Comparison of ENCODE assay signal across 15 cellular contexts in the genomic region with DNA sequence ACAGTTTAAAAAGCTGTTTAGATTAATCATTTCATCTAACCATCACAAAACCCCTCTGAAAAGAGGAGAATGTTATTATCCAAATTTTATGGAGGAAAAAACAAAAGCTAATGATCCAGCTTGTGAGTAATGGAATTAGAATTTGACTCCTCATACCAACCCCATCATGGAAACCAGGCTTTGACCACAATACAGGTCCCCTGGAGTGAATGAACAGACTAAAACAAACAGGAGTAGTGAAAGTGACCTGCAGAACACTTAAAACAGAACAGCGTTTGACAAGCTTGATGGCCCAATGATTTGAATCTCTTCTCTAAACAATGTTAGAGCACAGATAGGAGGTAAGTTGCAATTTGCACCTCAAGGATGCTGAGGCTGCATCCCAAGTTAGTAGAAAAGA.
A peak's percentile ranks its signal among the peaks of the same experiment; 100 is the strongest.
DNase-seq lines count a peak whose midpoint lies in the region; ATAC-seq and TF ChIP-seq lines count a peak whose summit lies in the region.
"Had no signal": no experiment of that assay in that cellular context is flagged by ENCODE, and none has a peak within 500 bp of the region (broad histone marks: within the 10 kb centered on the region; RNA-seq: fewer than 3 reads in every experiment).

No MANE protein-coding gene starts in this region.

- no peak overlapping the region for H3K4me3 ChIP-seq in neural progenitor cell

- H3K9me3 ChIP-seq in neural progenitor cell (ENCODE audit: low read depth) = no peaks in the 10 kb centered on the region

- H3K36me3 ChIP-seq in neural progenitor cell = peaks cover 5% of the 10 kb centered on the region

- H3K27me3 Mint-ChIP-seq in chondrocyte (ENCODE audit: low read depth) (no peaks in the 10 kb centered on the region), neural progenitor cell (ENCODE audit: insufficient read depth, low read depth) (no peaks in the 10 kb centered on the region)
- H3K27me3 Mint-ChIP-seq in naive thymus-derived CD8-positive, alpha-beta T cell = peaks cover 0 to 2% (median 1%) of the 10 kb centered on the region in 5 donors

- peaks cover 56% of the 10 kb centered on the region for H3K4me1 Mint-ChIP-seq in chondrocyte (ENCODE audit: low read depth)
- H3K4me1 Mint-ChIP-seq in neural progenitor cell = peaks cover 10% of the 10 kb centered on the region
- H3K4me1 Mint-ChIP-seq in naive thymus-derived CD8-positive, alpha-beta T cell = no peaks in the 10 kb centered on the region

- ATAC-seq in naive thymus-derived CD8-positive, alpha-beta T cell = no peak
- no peak for ATAC-seq in HG03342 (IDR thresholded peaks at IDR 0.05; ENCODE audit: unreplicated experiment)

- H3K27me3 ChIP-seq in neural progenitor cell = no peaks in the 10 kb centered on the region

- POLR2A ChIA-PET in naive thymus-derived CD8-positive, alpha-beta T cell (lab: Charles Lee) = no interaction called here

- H3K27ac Mint-ChIP-seq in chondrocyte (ENCODE audit: unreplicated experiment) (peak overlapping the region; percentile 80), neural progenitor cell (no peak overlapping the region)
- H3K27ac Mint-ChIP-seq in naive thymus-derived CD8-positive, alpha-beta T cell = no peak overlapping the region
- H3K27ac Mint-ChIP-seq: nephron had no signal

- H3K4me3 Mint-ChIP-seq in chondrocyte (ENCODE audit: unreplicated experiment) (no peak overlapping the region), neural progenitor cell (no peak overlapping the region)
- H3K4me3 Mint-ChIP-seq in naive thymus-derived CD8-positive, alpha-beta T cell = no peak overlapping the region
- H3K4me3 Mint-ChIP-seq: nephron had no signal

- H4K20me1 ChIP-seq in neural progenitor cell (ENCODE audit: low read depth) = no peaks in the 10 kb centered on the region

- H3F3A ChIP-seq in neural progenitor cell (ENCODE audit: low read depth) = no peaks in the 10 kb centered on the region

- TF ChIP-seq CTCF in chondrocyte (IDR thresholded peaks at IDR 0.05) (no peak), neural progenitor cell (IDR thresholded peaks at IDR 0.05) (no peak)

- H3K79me2 ChIP-seq in neural progenitor cell (ENCODE audit: low read depth) = no peaks in the 10 kb centered on the region

- peaks cover 11% of the 10 kb centered on the region for H3K36me3 Mint-ChIP-seq in chondrocyte (ENCODE audit: low read depth)
- H3K36me3 Mint-ChIP-seq in neural progenitor cell = no peaks in the 10 kb centered on the region
- H3K36me3 Mint-ChIP-seq in naive thymus-derived CD8-positive, alpha-beta T cell = peaks cover 0 to 5% (median 0%) of the 10 kb centered on the region in 3 donors

- H3K4me2 ChIP-seq in neural progenitor cell = no peak overlapping the region
- H3K4me2 ChIP-seq: KMS-11 had no signal

- H3K4me1 ChIP-seq in neural progenitor cell = no peaks in the 10 kb centered on the region

- H3K9me3 Mint-ChIP-seq in chondrocyte (ENCODE audit: low read depth) = peaks cover 16% of the 10 kb centered on the region
- peaks cover 19% of the 10 kb centered on the region for H3K9me3 Mint-ChIP-seq in neural progenitor cell
- H3K9me3 Mint-ChIP-seq in naive thymus-derived CD8-positive, alpha-beta T cell = peaks cover 0 to 11% (median 0%) of the 10 kb centered on the region in 9 donors

- no peak overlapping the region for H3K9ac ChIP-seq in neural progenitor cell
- H3K9ac ChIP-seq: KMS-11 had no signal

- H2AFZ ChIP-seq in neural progenitor cell (replicated peaks) = no peak overlapping the region

- H3K27ac ChIP-seq in neural progenitor cell = no peak overlapping the region
- H3K27ac ChIP-seq: KMS-11 had no signal

- DNase-seq in EL (peak; percentile 86), NCI-H1417 treated with DMSO at 0.1 percent for 48 hours (lab: John Stamatoyannopoulos, UW) (peak; percentile 39), chondrocyte (ENCODE audit: low spot score) (no peak), neural progenitor cell (ENCODE audit: low spot score) (peak; percentile 39), cerebellar cortex (ENCODE audit: low spot score) (no peak), NCI-H82 treated with DMSO at 0.1 percent for 48 hours (lab: John Stamatoyannopoulos, UW; ENCODE audit: unreplicated experiment) (no peak)
- DNase-seq in naive thymus-derived CD8-positive, alpha-beta T cell = no peak
- DNase-seq: activated CD4-positive, CD25-positive, alpha-beta regulatory T cell treated with anti-CD3 and anti-CD28 coated beads, Interleukin-2, amount 50 U/mL, for 72 hours; DMS153; effector CD4-positive, alpha-beta T cell; NCI-H2227 treated with DMSO at 0.1 percent for 48 hours; SHP77 had no signal

Comparison
In these comparisons a context has a peak if more than half of its experiments do, and no peak if none do; other contexts are left out.
1. DNase-seq: peak in EL (single experiment), NCI-H1417 treated with DMSO at 0.1 percent for 48 hours (single experiment) and neural progenitor cell (single experiment); none in chondrocyte (single experiment), cerebellar cortex (single experiment), naive thymus-derived CD8-positive, alpha-beta T cell (0 of 10) and NCI-H82 treated with DMSO at 0.1 percent for 48 hours (single experiment).